ENCODE assay signal across 10 cellular contexts in genomic region chr10:132627736-132628512, GRCh38.
A peak's percentile ranks its signal among the peaks of the same experiment; 100 is the strongest.
DNase-seq lines count a peak whose midpoint lies in the region; ATAC-seq, FAIRE-seq and TF ChIP-seq lines count a peak whose summit lies in the region.
"Had no signal": no experiment of that assay in that cellular context is flagged by ENCODE, and none has a peak within 500 bp of the region (broad histone marks: within the 10 kb centered on the region; RNA-seq: fewer than 3 reads in every experiment).

No MANE protein-coding gene starts in this region.

- no peak for TF ChIP-seq POLR2A in K562 (conservative IDR thresholded peaks at IDR 0.05)

- no peak overlapping the region for H3K4me3 ChIP-seq in K562
- H3K4me3 ChIP-seq: SK-N-MC had no signal

- ATAC-seq in K562, result peak; percentile 74
- ATAC-seq in HG02884 (IDR thresholded peaks at IDR 0.05; ENCODE audit: unreplicated experiment), result no peak
- ATAC-seq in GM21737 (IDR thresholded peaks at IDR 0.05; ENCODE audit: unreplicated experiment), result no peak

- peaks cover 0 to 21% of the 10 kb centered on the region in 2 experiments; a peak in 3 of 5 replicates for H3K27me3 ChIP-seq in K562 (ENCODE audit: control insufficient read depth in 2 of 2, insufficient read depth in 2 of 2, low read length in 2 of 2)

- H3K79me2 ChIP-seq in K562 (ENCODE audit: control insufficient read depth, insufficient read depth, low read length), result no peaks in the 10 kb centered on the region

- peaks cover 3% of the 10 kb centered on the region for H3K9me1 ChIP-seq in K562 (ENCODE audit: control insufficient read depth, insufficient read depth, low read length)

- POLR2A ChIA-PET in K562 (lab: Yijun Ruan, JAX), result interaction anchor here (0.8 kb wide), 1 partner anchor 13 kb away, joined by 4 read pairs; no protein-coding TSS in a partner anchor

- no peak overlapping the region for H3K27ac ChIP-seq in K562 (ENCODE audit: extremely low read depth, low read depth, low read length)
- H3K27ac ChIP-seq in substantia nigra (ENCODE audit: low read depth, low read length, poor library complexity, severe bottlenecking), result peak overlapping the region; percentile 84
- H3K27ac ChIP-seq: 22Rv1, SK-N-MC had no signal

- H2AFZ ChIP-seq in K562 (ENCODE audit: low read depth, low read length), result no peak overlapping the region

- H3K9me3 ChIP-seq in K562 (replicated peaks; ENCODE audit: control insufficient read depth, insufficient read depth, low read depth, low read length), result no peaks in the 10 kb centered on the region

- H3K4me2 ChIP-seq in K562 (ENCODE audit: insufficient read depth, low read length), result peak overlapping the region; percentile 10; the same call in 1 of the 2 replicates

- WGBS in K562 (ENCODE audit: insufficient coverage, low coverage, missing lambda C conversion rate), result 8% methylated on average over 21 of the region's 28 CpGs

- no TSS peak for BruUV-seq in K562 (replicated peaks; lab: Mats Ljungman, UMichigan)

- H3K9ac ChIP-seq in K562 (ENCODE audit: insufficient read depth in 1 of 2, low read depth in 2 of 2, low read length in 2 of 2), result peak overlapping the region in 1 of 2 experiments; percentile 35; a peak in 1 of 4 replicates

- intact Hi-C loops in K562 (cut with micrococcal nuclease), result no loop called here

- no peak for TF ChIP-seq EP300 in K562 (IDR thresholded peaks at IDR 0.05; ENCODE audit: low read length)

- peaks cover 11 to 21% of the 10 kb centered on the region in 2 experiments; a peak in 4 of 5 replicates for H3K4me1 ChIP-seq in K562 (replicated peaks in 1 of 2; ENCODE audit: control insufficient read depth in 2 of 2, insufficient read depth in 2 of 2, low read length in 2 of 2)

- no peak for TF ChIP-seq CTCF in K562 (IDR thresholded peaks at IDR 0.05 in 2 of 3, conservative IDR thresholded peaks at IDR 0.05 in 1 of 3; ENCODE audit: insufficient read depth in 2 of 3, low read depth in 1 of 3, low read length in 3 of 3)

- H3K36me3 ChIP-seq in K562 (ENCODE audit: control insufficient read depth, insufficient read depth, low read length), result no peaks in the 10 kb centered on the region

- FAIRE-seq in K562 (lab: Jason Lieb, UNC), result peak; percentile 58

- peak; percentile 19 for DNase-seq in DMS153 (lab: John Stamatoyannopoulos, UW)
- no peak for DNase-seq in DMS153 treated with DMSO at 0.1 percent for 48 hours (lab: John Stamatoyannopoulos, UW; ENCODE audit: unreplicated experiment)
- peak; percentile 20 to 41 (median 38) for DNase-seq in K562 (ENCODE audit: extremely low read depth in 1 of 4, low spot score in 3 of 4)
- peak; percentile 72 for DNase-seq in left kidney (ENCODE audit: low read depth, low spot score)
- DNase-seq in substantia nigra (lab: John Stamatoyannopoulos, UW), result peak in 20 of 49 donors; percentile 28 to 71 (median 43)
- DNase-seq in activated T-cell treated with anti-CD3 and anti-CD28 coated beads for 4 hours, result no peak

- in situ Hi-C loops in K562 (cut with MboI), result no loop called here

- TF ChIP-seq RAD21 in K562 (CRISPR knock-in tag; conservative IDR thresholded peaks at IDR 0.05 in 1 of 2, IDR thresholded peaks at IDR 0.05 in 1 of 2), result no peak

- H4K20me1 ChIP-seq in K562 (replicated peaks; ENCODE audit: control insufficient read depth, insufficient read depth, low read length), result peaks cover 42% of the 10 kb centered on the region

- CTCF ChIA-PET in K562 (lab: Yijun Ruan, JAX; ENCODE audit: low intra/inter-chr PET ratio), result no interaction called here

TF ChIP-seq in K562, 482 proteins besides CTCF, POLR2A, EP300 and RAD21 (continues in another document):
- TF ChIP-seq RBM34 (IDR thresholded peaks at IDR 0.05; ENCODE audit: borderline replicate concordance, insufficient read depth, low read length) (no peak), FOXJ3 (CRISPR knock-in tag; IDR thresholded peaks at IDR 0.05) (no peak), PURB (CRISPR knock-in tag; IDR thresholded peaks at IDR 0.05; ENCODE audit: low read depth) (no peak), TAF1 (IDR thresholded peaks at IDR 0.05; ENCODE audit: control insufficient read depth, extremely low read depth, insufficient read depth, low read length, severe bottlenecking) (no peak), HDAC1 (IDR thresholded peaks at IDR 0.05) (0 out of 4 replicates have a peak, but pooled peaks of 1 of the 2 experiments have one; percentile 20), MTF1 (CRISPR knock-in tag; IDR thresholded peaks at IDR 0.05; ENCODE audit: borderline replicate concordance) (no peak), ZNF217 (CRISPR knock-in tag; IDR thresholded peaks at IDR 0.05) (no peak), GTF2F1 (IDR thresholded peaks at IDR 0.05; ENCODE audit: low read depth, low read length) (no peak), MTA1 (IDR thresholded peaks at IDR 0.05; ENCODE audit: borderline replicate concordance) (0 out of 2 replicates have a peak, but pooled peaks have one; percentile 43), ZNF589 (CRISPR knock-in tag; IDR thresholded peaks at IDR 0.05; ENCODE audit: low read depth) (no peak), FOXO4 (CRISPR knock-in tag; IDR thresholded peaks at IDR 0.05) (no peak), ZNF780A (CRISPR knock-in tag; IDR thresholded peaks at IDR 0.05) (no peak), TCF3 (CRISPR knock-in tag; IDR thresholded peaks at IDR 0.05) (peak; percentile 22; the same call in 1 of the 2 replicates), PML (IDR thresholded peaks at IDR 0.05; ENCODE audit: low read length) (no peak), TFAP4 (CRISPR knock-in tag; IDR thresholded peaks at IDR 0.05; ENCODE audit: borderline replicate concordance) (no peak), VEZF1 (CRISPR knock-in tag; IDR thresholded peaks at IDR 0.05) (peak; percentile 79), PHF8 (IDR thresholded peaks at IDR 0.05; ENCODE audit: borderline replicate concordance, low read length) (no peak), ZKSCAN3 (CRISPR knock-in tag; IDR thresholded peaks at IDR 0.05) (no peak), SAFB2 (IDR thresholded peaks at IDR 0.05; ENCODE audit: borderline replicate concordance, low read depth, low read length, severe bottlenecking) (no peak), NBN (IDR thresholded peaks at IDR 0.05; ENCODE audit: low read depth) (no peak), FOXA1 (IDR thresholded peaks at IDR 0.05; ENCODE audit: borderline replicate concordance) (no peak), ZNF77 (CRISPR knock-in tag; IDR thresholded peaks at IDR 0.05) (no peak), ARID1B (IDR thresholded peaks at IDR 0.05) (peak; percentile 61), ELK3 (CRISPR knock-in tag; IDR thresholded peaks at IDR 0.05) (no peak), CTBP1 (IDR thresholded peaks at IDR 0.05; ENCODE audit: borderline replicate concordance) (peak; percentile 35; the same call in 1 of the 2 replicates)

Comparison
In these comparisons a context has a peak if more than half of its experiments do, and no peak if none do; other contexts are left out.
1. DNase-seq: peak in DMS153 (single experiment), K562 (4 of 4) and left kidney (single experiment); none in DMS153 treated with DMSO at 0.1 percent for 48 hours (single experiment) and activated T-cell treated with anti-CD3 and anti-CD28 coated beads for 4 hours (single experiment).